In the genomic region with DNA sequence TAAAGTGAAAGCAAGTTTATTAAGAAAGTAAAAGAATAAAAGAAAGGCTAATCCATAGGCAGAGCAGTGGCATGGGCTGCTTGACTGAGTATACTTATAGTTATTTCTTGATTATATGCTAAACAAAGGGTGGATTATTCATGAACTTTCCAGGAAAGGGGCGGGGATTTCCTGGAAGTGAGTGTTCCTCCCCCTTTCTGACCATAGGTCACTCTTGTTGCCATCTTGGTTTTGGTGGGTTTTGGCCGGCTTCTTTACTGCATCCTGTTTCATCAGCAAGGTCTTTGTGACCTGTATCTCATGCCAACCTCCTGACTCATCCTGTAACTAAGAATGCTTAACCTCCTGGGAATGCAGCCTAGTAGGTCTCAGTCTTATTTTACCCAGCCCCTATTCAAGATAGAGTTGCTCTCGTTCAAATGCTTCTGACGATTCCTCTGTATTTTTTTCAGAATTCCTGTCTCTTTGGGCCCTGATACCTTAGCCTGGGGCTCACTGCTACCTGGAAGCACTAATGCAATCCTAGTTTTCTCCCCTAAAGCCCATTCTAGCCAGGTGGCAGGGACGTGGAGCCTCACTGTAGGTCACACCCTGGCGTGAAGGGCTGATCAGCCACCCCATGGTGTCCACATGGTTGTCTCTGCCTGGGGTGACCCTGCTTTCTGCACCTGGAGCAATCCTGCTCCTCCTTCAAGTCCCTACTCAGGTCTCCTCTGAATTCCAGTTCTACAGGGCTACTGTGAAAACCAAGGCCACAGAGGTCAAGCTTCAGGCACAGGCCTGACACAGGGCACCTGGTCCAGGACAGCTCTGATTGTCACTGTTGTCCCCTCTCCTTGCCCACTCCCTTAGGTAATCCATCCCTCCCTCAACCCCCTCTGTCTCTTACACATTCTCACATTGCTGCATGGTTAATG, we compare ENCODE assay signal across 8 cellular contexts. TPM values are rescaled to one million over a fixed set of nuclear protein-coding genes. Genes with fewer than 3 reads are reported as not detected.
DNase-seq lines count a peak whose midpoint lies in the region; ATAC-seq, FAIRE-seq and TF ChIP-seq lines count a peak whose summit lies in the region.

No MANE protein-coding gene starts in this region.

- H3K4me3 ChIP-seq in NT2/D1 (ENCODE audit: insufficient read length, low read depth) (no peak overlapping the region), endothelial cell of umbilical vein (replicated peaks in 1 of 3; ENCODE audit: insufficient read depth in 1 of 3, low read depth in 1 of 3, low read length in 3 of 3) (no peak overlapping the region), neuronal stem cell (ENCODE audit: low read length in 2 of 2) (no peak overlapping the region)

- dilution Hi-C loops in endothelial cell of umbilical vein (cut with MboI; ENCODE audit: extremely low pct_ligation_motif_present, low sequenced_read_pairs), result no loop called here

- H3K23ac ChIP-seq in neuronal stem cell (ENCODE audit: low read depth, low read length, poor library complexity), result no peak overlapping the region

- H2BK12ac ChIP-seq in neuronal stem cell (ENCODE audit: low read length), result no peak overlapping the region

- no peaks in the 10 kb centered on the region for H4K20me1 ChIP-seq in endothelial cell of umbilical vein (replicated peaks; ENCODE audit: control insufficient read depth, extremely low read depth, insufficient read depth, low read length)

- no peaks in the 10 kb centered on the region for H3K79me1 ChIP-seq in neuronal stem cell (ENCODE audit: low read depth, low read length)

- POLR2A ChIA-PET in endothelial cell of umbilical vein (lab: Charles Lee), result no interaction called here

- peak; percentile 61 for TF ChIP-seq POLR2A in endothelial cell of umbilical vein (IDR thresholded peaks at IDR 0.05; ENCODE audit: low read depth, low read length)

- CTCF ChIA-PET in endothelial cell of umbilical vein (lab: Charles Lee), result interaction anchor here (0.5 kb wide), 1 partner anchor 21 kb away, joined by 3 read pairs; no protein-coding TSS in a partner anchor

- no peak overlapping the region for H4K8ac ChIP-seq in neuronal stem cell (ENCODE audit: low read depth, low read length)

- TSS peak; percentile 99 for BruUV-seq in endothelial cell of umbilical vein (replicated peaks; lab: Mats Ljungman, UMichigan)

- peak; percentile 97 for FAIRE-seq in endothelial cell of umbilical vein (lab: Jason Lieb, UNC)

- H3K18ac ChIP-seq in neuronal stem cell (ENCODE audit: low read length), result no peak overlapping the region

- H3K4me2 ChIP-seq in endothelial cell of umbilical vein (ENCODE audit: insufficient read depth, low read length) (peak overlapping the region; percentile 54), neuronal stem cell (ENCODE audit: insufficient read depth, low read length, poor library complexity, severe bottlenecking) (no peak overlapping the region)

- peak overlapping the region; percentile 74 for H2AFZ ChIP-seq in endothelial cell of umbilical vein (ENCODE audit: low read depth, low read length)
- H2AFZ ChIP-seq in neuronal stem cell (ENCODE audit: low read length), result no peak overlapping the region

- no peak overlapping the region for H3K14ac ChIP-seq in neuronal stem cell (ENCODE audit: low read length)

- no peaks in the 10 kb centered on the region for H3K9me1 ChIP-seq in endothelial cell of umbilical vein (replicated peaks; ENCODE audit: control insufficient read depth, extremely low read depth, insufficient read depth, low read length)

- no peak for TF ChIP-seq CTCF in endothelial cell of umbilical vein (IDR thresholded peaks at IDR 0.05; ENCODE audit: extremely low read depth in 1 of 2, insufficient read depth in 1 of 2, low read depth in 1 of 2, low read length in 2 of 2)

- H2BK15ac ChIP-seq in neuronal stem cell (ENCODE audit: low read length), result no peak overlapping the region

- DNase-seq in A172 (ENCODE audit: low spot score), result peak; percentile 100
- peak; percentile 83 for DNase-seq in NT2/D1 (ENCODE audit: low read depth, low spot score)
- DNase-seq in endothelial cell of umbilical vein (ENCODE audit: low read depth, low spot score), result peak; percentile 96
- DNase-seq in neuronal stem cell (ENCODE audit: low spot score), result no peak
- DNase-seq in NCI-H510A treated with DMSO at 0.1 percent for 48 hours (lab: John Stamatoyannopoulos, UW), result no peak
- no peak for DNase-seq in DMS79 treated with DMSO at 0.1 percent for 48 hours (lab: John Stamatoyannopoulos, UW)

- no peak overlapping the region for H2AK5ac ChIP-seq in neuronal stem cell (ENCODE audit: low read depth, low read length)

- H3K9ac ChIP-seq in NT2/D1 (ENCODE audit: insufficient read length, low read depth), result peak overlapping the region; percentile 63
- H3K9ac ChIP-seq in endothelial cell of umbilical vein (replicated peaks; ENCODE audit: extremely low read depth, insufficient read depth, low read length), result peak overlapping the region; percentile 79
- no peak overlapping the region for H3K9ac ChIP-seq in neuronal stem cell (ENCODE audit: low read depth, low read length, poor library complexity)

- H3K4me1 ChIP-seq in NT2/D1 (ENCODE audit: insufficient read depth, insufficient read length) (peaks cover 6% of the 10 kb centered on the region), endothelial cell of umbilical vein (ENCODE audit: control insufficient read depth, extremely low read depth, insufficient read depth, low read length) (peaks cover 23% of the 10 kb centered on the region), neuronal stem cell (ENCODE audit: control insufficient read depth in 2 of 2, insufficient read depth in 1 of 2, low read depth in 1 of 2, low read length in 2 of 2) (peaks cover 17 to 40% of the 10 kb centered on the region in 2 donors)

- no peaks in the 10 kb centered on the region for H3K27me3 ChIP-seq in NT2/D1 (ENCODE audit: insufficient read depth, insufficient read length)
- no peaks in the 10 kb centered on the region for H3K27me3 ChIP-seq in endothelial cell of umbilical vein (ENCODE audit: control insufficient read depth in 2 of 2, insufficient read depth in 2 of 2, low read length in 2 of 2)
- no peaks in the 10 kb centered on the region for H3K27me3 ChIP-seq in neuronal stem cell (ENCODE audit: control insufficient read depth in 3 of 3, insufficient read depth in 3 of 3, low read depth in 1 of 3, low read length in 3 of 3)

- ATAC-seq in GM18873 (IDR thresholded peaks at IDR 0.05; ENCODE audit: low FRiP score, unreplicated experiment), result peak; percentile 54
- ATAC-seq in HG03159 (IDR thresholded peaks at IDR 0.05; ENCODE audit: unreplicated experiment), result no peak

- H3K36me3 ChIP-seq in NT2/D1 (ENCODE audit: insufficient read depth, insufficient read length, low read length) (no peaks in the 10 kb centered on the region), endothelial cell of umbilical vein (ENCODE audit: control insufficient read depth in 2 of 2, extremely low read depth in 1 of 2, insufficient read depth in 2 of 2, low read length in 2 of 2) (no peaks in the 10 kb centered on the region), neuronal stem cell (replicated peaks in 1 of 2; ENCODE audit: control insufficient read depth in 2 of 2, insufficient read depth in 2 of 2, low read length in 2 of 2) (no peaks in the 10 kb centered on the region)

- no peak overlapping the region for H2BK120ac ChIP-seq in neuronal stem cell (ENCODE audit: low read depth, low read length)

- intact Hi-C loops in endothelial cell of umbilical vein (cut with micrococcal nuclease), result loop anchor here (1.0 to 5.0 kb wide), 2 partner anchors 27 to 261 kb away; no protein-coding TSS in a partner anchor

- H3K79me2 ChIP-seq in endothelial cell of umbilical vein (ENCODE audit: control insufficient read depth, insufficient read depth, low read length), result no peaks in the 10 kb centered on the region

- WGBS in neuronal stem cell (ENCODE audit: extremely low coverage in 2 of 2, insufficient read length in 2 of 2, insufficient replicate concordance in 1 of 2), 2 donors, result no CpG with 5 or more reads among the region's 6 CpGs

- H4K91ac ChIP-seq in neuronal stem cell (ENCODE audit: low read depth, low read length, poor library complexity), result no peak overlapping the region

- H3K27ac ChIP-seq in endothelial cell of umbilical vein (ENCODE audit: insufficient read depth, low read depth, low read length) (peak overlapping the region; percentile 98), neuronal stem cell (replicated peaks; ENCODE audit: low read length) (peak overlapping the region; percentile 57)

- no peak overlapping the region for H3K4ac ChIP-seq in neuronal stem cell (ENCODE audit: low read length)

- H2BK5ac ChIP-seq in neuronal stem cell (ENCODE audit: low read length), result no peak overlapping the region

- H3K9me3 ChIP-seq in NT2/D1 (ENCODE audit: insufficient read depth, low read length) (no peaks in the 10 kb centered on the region), endothelial cell of umbilical vein (replicated peaks; ENCODE audit: control insufficient read depth, insufficient read depth, low read length) (no peaks in the 10 kb centered on the region), neuronal stem cell (replicated peaks in 1 of 2; ENCODE audit: control insufficient read depth in 2 of 2, insufficient read depth in 1 of 2, low read depth in 1 of 2, low read length in 2 of 2) (no peaks in the 10 kb centered on the region)

RNA-seq across cellular contexts. Expression of a gene that starts 6.0 kb away (rescaled TPM):
- 35.9 and 38.9 TPM in 2 replicates for total RNA-seq in A172 (2014; rRNA removed; shearing (Covaris generic))
- 36.6 and 39.8 TPM in 2 replicates for total RNA-seq in endothelial cell of umbilical vein
- polyA plus RNA-seq in endothelial cell of umbilical vein, result 34.6 and 43.8 TPM in 2 replicates
- 23.3 and 23.7 TPM in 2 replicates for polyA plus RNA-seq in endothelial cell of umbilical vein (2011; cell fraction: cytosol; rRNA removed)
- 10.9 and 12.0 TPM in 2 replicates for polyA plus RNA-seq in endothelial cell of umbilical vein (2011; cell fraction: nucleus; rRNA removed)
- 19.6 and 20.0 TPM in 2 replicates for polyA plus RNA-seq in endothelial cell of umbilical vein (2012)
- 59.9 and 70.1 TPM in 2 replicates for polyA minus RNA-seq in endothelial cell of umbilical vein
- polyA minus RNA-seq in endothelial cell of umbilical vein (2011; cell fraction: cytosol; rRNA and poly(A)+ RNA removed), result 48.1 TPM
- 14.7 and 16.6 TPM in 2 replicates for polyA minus RNA-seq in endothelial cell of umbilical vein (2011; cell fraction: nucleus; rRNA and poly(A)+ RNA removed)
- 8.5 TPM for polyA plus RNA-seq in neuronal stem cell (2013, experiment 1 of 2)
- polyA plus RNA-seq in neuronal stem cell (2013, experiment 2 of 2), result 9.6 TPM

RNA-seq across cellular contexts. Expression of a gene that starts 27.7 kb away (rescaled TPM):
- 35.8 and 44.3 TPM in 2 replicates for total RNA-seq in A172 (2014; rRNA removed; shearing (Covaris generic))
- total RNA-seq in endothelial cell of umbilical vein, result 33.1 and 34.1 TPM in 2 replicates
- polyA plus RNA-seq in endothelial cell of umbilical vein, result 18.6 and 22.0 TPM in 2 replicates
- 27.5 and 28.2 TPM in 2 replicates for polyA plus RNA-seq in endothelial cell of umbilical vein (2011; cell fraction: cytosol; rRNA removed)
- 13.3 and 14.0 TPM in 2 replicates for polyA plus RNA-seq in endothelial cell of umbilical vein (2011; cell fraction: nucleus; rRNA removed)
- polyA plus RNA-seq in endothelial cell of umbilical vein (2012), result 10.5 and 22.7 TPM in 2 replicates
- 14.9 and 17.7 TPM in 2 replicates for polyA minus RNA-seq in endothelial cell of umbilical vein
- polyA minus RNA-seq in endothelial cell of umbilical vein (2011; cell fraction: cytosol; rRNA and poly(A)+ RNA removed), result 28.3 TPM
- 6.3 and 7.4 TPM in 2 replicates for polyA minus RNA-seq in endothelial cell of umbilical vein (2011; cell fraction: nucleus; rRNA and poly(A)+ RNA removed)
- polyA plus RNA-seq in neuronal stem cell (2013, experiment 1 of 2), result 61.5 TPM
- polyA plus RNA-seq in neuronal stem cell (2013, experiment 2 of 2), result 60.8 TPM

Comparison
In these comparisons a context has a peak if more than half of its experiments do, and no peak if none do; other contexts are left out.
1. DNase-seq: peak in A172 (single experiment), NT2/D1 (single experiment) and endothelial cell of umbilical vein (single experiment); none in neuronal stem cell (single experiment), NCI-H510A treated with DMSO at 0.1 percent for 48 hours (single experiment) and DMS79 treated with DMSO at 0.1 percent for 48 hours (single experiment).